ENCODE assay signal across 9 cellular contexts in genomic region chr3:141294848-141295247, GRCh38.
DNase-seq lines count a peak whose midpoint lies in the region; ATAC-seq, FAIRE-seq and TF ChIP-seq lines count a peak whose summit lies in the region.
"Had no signal": no experiment of that assay in that cellular context is flagged by ENCODE, and none has a peak within 500 bp of the region (broad histone marks: within the 10 kb centered on the region; RNA-seq: fewer than 3 reads in every experiment).

No MANE protein-coding gene starts in this region.

- no peak for FAIRE-seq in bronchial epithelial cell (lab: Jason Lieb, UNC)

- H3F3A ChIP-seq in Loucy (ENCODE audit: low read depth) = no peaks in the 10 kb centered on the region

- H4K20me1 ChIP-seq in Loucy (ENCODE audit: insufficient read depth, low read length, poor library complexity, severe bottlenecking) = no peaks in the 10 kb centered on the region

- no peak for ATAC-seq in GM19397 (IDR thresholded peaks at IDR 0.05; ENCODE audit: unreplicated experiment)
- no peak for ATAC-seq in GM19452 (IDR thresholded peaks at IDR 0.05; ENCODE audit: unreplicated experiment)

- H3K4me3 ChIP-seq in ACC112 (ENCODE audit: low read depth, low read length) (peak overlapping the region; percentile 78), Loucy (ENCODE audit: low read length, poor library complexity, severe bottlenecking) (no peak overlapping the region), bronchial epithelial cell (ENCODE audit: low read depth, low read length) (no peak overlapping the region), mucosa of rectum (ENCODE audit: low read length in 2 of 2) (peak overlapping the region; percentile 10 to 61)

- H3K9me3 ChIP-seq in Loucy (ENCODE audit: insufficient read depth, low read depth, low read length) (no peaks in the 10 kb centered on the region), mucosa of rectum (ENCODE audit: control insufficient read depth in 2 of 2, low read length in 2 of 2) (no peaks in the 10 kb centered on the region)

- H3K27me3 ChIP-seq in ACC112 (ENCODE audit: insufficient read depth, low read length) = no peaks in the 10 kb centered on the region
- no peaks in the 10 kb centered on the region for H3K27me3 ChIP-seq in Loucy (ENCODE audit: insufficient read depth, low read length, poor library complexity, severe bottlenecking)
- no peaks in the 10 kb centered on the region for H3K27me3 ChIP-seq in bronchial epithelial cell (ENCODE audit: control insufficient read depth, insufficient read depth, low read length)
- no peaks in the 10 kb centered on the region for H3K27me3 ChIP-seq in mucosa of rectum (ENCODE audit: control insufficient read depth in 2 of 2, insufficient read depth in 2 of 2, low read length in 2 of 2)

- H2AFZ ChIP-seq in ACC112 (ENCODE audit: low read length, unreplicated experiment) = peak overlapping the region; percentile 63
- no peak overlapping the region for H2AFZ ChIP-seq in Loucy (ENCODE audit: low read length)

- peak overlapping the region; percentile 10 for H3K9ac ChIP-seq in Loucy (ENCODE audit: low read depth, low read length, poor library complexity, severe bottlenecking)
- H3K9ac ChIP-seq in mucosa of rectum (ENCODE audit: low read depth in 1 of 2, low read length in 2 of 2) = no peak overlapping the region

- H3K9me2 ChIP-seq in Loucy (replicated peaks; ENCODE audit: low read depth, low read length) = no peaks in the 10 kb centered on the region

- no peaks in the 10 kb centered on the region for H3K79me2 ChIP-seq in ACC112 (ENCODE audit: control insufficient read depth, insufficient read depth, low read length, unreplicated experiment)
- H3K79me2 ChIP-seq in Loucy (ENCODE audit: insufficient read depth, low read length) = no peaks in the 10 kb centered on the region

- TF ChIP-seq CTCF in Loucy (conservative IDR thresholded peaks at IDR 0.05; ENCODE audit: low read length) (no peak), bronchial epithelial cell (IDR thresholded peaks at IDR 0.05; ENCODE audit: insufficient read depth, low read length, severe bottlenecking) (no peak)

- H3K27ac ChIP-seq in ACC112 (ENCODE audit: low read depth, low read length) = peak overlapping the region; percentile 88
- no peak overlapping the region for H3K27ac ChIP-seq in mucosa of rectum (ENCODE audit: low read depth in 2 of 2, low read length in 2 of 2)

- DNase-seq in bronchial epithelial cell (ENCODE audit: low read depth) = peak; percentile 92
- DNase-seq in NCI-H2196 (lab: John Stamatoyannopoulos, UW; ENCODE audit: unreplicated experiment) = no peak
- DNase-seq in NAMALWA (ENCODE audit: low spot score) = no peak
- DNase-seq: occipital lobe had no signal

- H3K36me3 ChIP-seq in ACC112 (ENCODE audit: insufficient read depth, low read length) (no peaks in the 10 kb centered on the region), Loucy (ENCODE audit: insufficient read depth, low read length) (peaks cover 28% of the 10 kb centered on the region; the same call in 1 of the 2 replicates), bronchial epithelial cell (ENCODE audit: control insufficient read depth, insufficient read depth, low read length) (no peaks in the 10 kb centered on the region), mucosa of rectum (ENCODE audit: control insufficient read depth in 2 of 2, insufficient read depth in 2 of 2, low read length in 2 of 2) (peaks cover 3 to 4% of the 10 kb centered on the region in 2 donors)

- H3K4me2 ChIP-seq in Loucy (ENCODE audit: low read depth, low read length, poor library complexity, severe bottlenecking) = no peak overlapping the region

- H3K4me1 ChIP-seq in ACC112 (ENCODE audit: control insufficient read depth, insufficient read depth, low read length, unreplicated experiment) (peaks cover 9% of the 10 kb centered on the region), Loucy (ENCODE audit: insufficient read depth, low read length, poor library complexity, severe bottlenecking) (peaks cover 14% of the 10 kb centered on the region), mucosa of rectum (ENCODE audit: control insufficient read depth in 2 of 2, insufficient read depth in 2 of 2, low read length in 2 of 2) (peaks cover 0 to 3% of the 10 kb centered on the region in 2 donors)

Comparison
In these comparisons a context has a peak if more than half of its experiments do, and no peak if none do; other contexts are left out.
1. H3K4me3 ChIP-seq: peak in ACC112 (single experiment) and mucosa of rectum (2 of 2); none in Loucy (single experiment) and bronchial epithelial cell (single experiment).